In genomic region chr11:125956371-125956770, GRCh38 we compare ENCODE assay signal across 1 cellular context.
TF ChIP-seq lines count a peak whose summit lies in the region.

No MANE protein-coding gene starts in this region.

TF ChIP-seq in WTC11, 78 proteins besides CTCF, POLR2A, EP300 and RAD21 (continued from another document):
- TF ChIP-seq ZNF423 (CRISPR knock-in tag; IDR thresholded peaks at IDR 0.05) (no peak), NR2C2 (CRISPR knock-in tag; IDR thresholded peaks at IDR 0.05) (no peak)
